10 cellular contexts compared by ENCODE assay signal in genomic region chr18:75660932-75661331, GRCh38.
"Had no signal": no experiment of that assay in that cellular context is flagged by ENCODE, and none has a peak within 500 bp of the region (broad histone marks: within the 10 kb centered on the region; RNA-seq: fewer than 3 reads in every experiment).

No MANE protein-coding gene starts in this region.

- H2AFZ ChIP-seq: GM23248 had no signal

- H3K9ac ChIP-seq: GM23248 had no signal

- H3K27me3 Mint-ChIP-seq: IgD-negative memory B cell had no signal

- H3K27ac Mint-ChIP-seq: H9, HFFc6, IgD-negative memory B cell had no signal

- H3K9me3 Mint-ChIP-seq: HFFc6 had no signal

- H3K36me3 Mint-ChIP-seq: IgD-negative memory B cell had no signal

- H3K4me3 Mint-ChIP-seq: H9, HFFc6, IgD-negative memory B cell had no signal

- ATAC-seq: HepG2 had no signal

- DNase-seq: GM23248, GOT3, H9, HCEC 1CT, HFFc6, KBM-7 had no signal

- H3K4me1 Mint-ChIP-seq: IgD-negative memory B cell had no signal

- H3K27ac ChIP-seq: GM23248, HL-60 had no signal

- FAIRE-seq: H54, HepG2 had no signal

- H3K4me3 ChIP-seq: GM23248 had no signal
